Comparison of ENCODE assay signal across 24 cellular contexts in the genomic region with DNA sequence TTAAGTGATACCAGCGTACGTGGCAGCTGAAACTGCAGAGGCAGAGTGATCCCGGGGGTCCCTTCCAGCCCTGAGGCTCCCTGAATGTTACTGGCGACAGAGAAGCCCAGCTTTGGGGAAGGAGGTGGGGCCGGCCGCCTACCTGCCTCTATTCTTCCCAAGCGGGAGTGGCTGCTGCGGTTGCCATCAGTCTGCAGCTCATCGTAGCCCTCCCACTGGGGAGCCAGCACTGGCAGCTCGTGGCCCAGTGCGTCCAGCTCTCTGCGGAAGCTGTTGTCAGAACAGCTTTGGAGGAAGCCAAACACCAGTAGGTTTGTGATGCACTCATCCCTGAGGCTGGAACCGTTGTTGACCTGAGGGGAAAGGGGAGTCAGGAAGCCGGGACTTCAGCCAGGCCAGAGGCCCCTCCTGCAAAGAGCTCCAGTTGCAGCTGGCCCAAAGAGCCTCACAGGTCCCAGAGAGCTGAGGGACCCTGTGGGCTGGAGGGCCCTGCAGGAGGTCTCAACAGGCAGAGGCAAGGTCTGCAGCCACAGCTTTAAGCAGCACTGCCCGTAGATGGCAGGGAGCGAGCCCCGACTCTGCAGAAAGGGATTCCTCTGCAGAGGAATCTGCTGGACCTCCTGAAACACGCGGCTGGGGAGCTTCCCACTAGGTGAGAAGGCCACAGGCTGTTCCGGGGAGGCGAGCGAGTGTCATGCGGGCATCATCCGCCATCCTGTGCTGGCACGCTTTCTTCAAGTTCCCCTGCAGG. TPM values are rescaled to one million over a fixed set of nuclear protein-coding genes. Genes with fewer than 3 reads are reported as not detected.
DNase-seq lines count a peak whose midpoint lies in the region; ATAC-seq and TF ChIP-seq lines count a peak whose summit lies in the region.
"Had no signal": no experiment of that assay in that cellular context is flagged by ENCODE, and none has a peak within 500 bp of the region (broad histone marks: within the 10 kb centered on the region; RNA-seq: fewer than 3 reads in every experiment).

No MANE protein-coding gene starts in this region.

- in situ Hi-C loops in G401 (cut with HindIII; ENCODE audit: low sequenced_read_pairs): no loop called here

- WGBS in endodermal cell (ENCODE audit: insufficient coverage in 1 of 2, insufficient read length in 1 of 2), 2 experiments: 82 to 88% methylated on average over 20 to 25 of the region's 25 CpGs

- H3K9ac ChIP-seq in endodermal cell (ENCODE audit: extremely low read depth, low read length, poor library complexity, severe bottlenecking): no peak overlapping the region
- no peak overlapping the region for H3K9ac ChIP-seq in parathyroid adenoma

- DNase-seq in G401 (ENCODE audit: low spot score) (peak; percentile 58), endodermal cell (peak; percentile 60), DMS79 treated with DMSO at 0.1 percent for 48 hours (lab: John Stamatoyannopoulos, UW) (no peak), amniotic stem cell (lab: John Stamatoyannopoulos, UW) (no peak)
- DNase-seq: activated naive CD4-positive, alpha-beta T cell treated with anti-CD3 and anti-CD28 coated beads, Interleukin-2, amount 50 U/mL, for 16 hours; anterior cingulate cortex; CD4-positive, CD25-positive, alpha-beta regulatory T cell; head of caudate nucleus; Karpas-422; left cardiac atrium; MV-4-11; natural killer cell; stimulated activated CD4-positive, alpha-beta T cell treated with anti-CD3 and anti-CD28 coated beads, Interleukin-15, amount 100 ng/mL, for 24 hours; tibial artery had no signal

- no peak overlapping the region for H3K4me2 ChIP-seq in parathyroid adenoma (ENCODE audit: low read length)

- H3K79me2 ChIP-seq in parathyroid adenoma: no peaks in the 10 kb centered on the region

- H3K9me3 ChIP-seq in endodermal cell (ENCODE audit: control insufficient read depth, low read length) (no peaks in the 10 kb centered on the region), parathyroid adenoma (ENCODE audit: control insufficient read depth, low read length) (no peaks in the 10 kb centered on the region)
- H3K9me3 ChIP-seq: stomach, tibial artery had no signal

- H3K27ac Mint-ChIP-seq in IgD-negative memory B cell (peak overlapping the region in 2 of 3 donors; percentile 43 to 59), endodermal cell (no peak overlapping the region)
- H3K27ac Mint-ChIP-seq: activated T-helper 1 cell treated with anti-CD3 and anti-CD28 coated beads, Interleukin-12 subunit alpha, Interleukin-12 subunit beta, Interleukin-2, Interleukin-4 antibody, amounts not matched to agents 30 ng/mL and 10 ng/mL and 1 ng/mL, durations not matched to agents 14 hours and 24 hours and 36 hours; CD4-positive, CD25-positive, alpha-beta regulatory T cell; dendritic cell treated with granulocyte-macrophage colony-stimulating factor and Interleukin-4, amounts not matched to agents 40 ng/mL and 50 ng/mL, for 4 days had no signal

- ATAC-seq in GM18520 (IDR thresholded peaks at IDR 0.05; ENCODE audit: unreplicated experiment): no peak
- ATAC-seq: left cardiac atrium, natural killer cell, sciatic nerve had no signal

- H3K36me3 Mint-ChIP-seq in IgD-negative memory B cell (no peaks in the 10 kb centered on the region), endodermal cell (ENCODE audit: low read depth) (no peaks in the 10 kb centered on the region)
- H3K36me3 Mint-ChIP-seq: natural killer cell had no signal

- H3K27ac ChIP-seq in endodermal cell (ENCODE audit: low read depth, low read length) (no peak overlapping the region), parathyroid adenoma (no peak overlapping the region)
- H3K27ac ChIP-seq: cardiac muscle cell, stomach, tibial artery, VCaP had no signal

- H3K27me3 Mint-ChIP-seq in IgD-negative memory B cell: no peaks in the 10 kb centered on the region
- no peaks in the 10 kb centered on the region for H3K27me3 Mint-ChIP-seq in endodermal cell (ENCODE audit: insufficient read depth)
- H3K27me3 Mint-ChIP-seq: CD4-positive, CD25-positive, alpha-beta regulatory T cell; dendritic cell treated with granulocyte-macrophage colony-stimulating factor and Interleukin-4, amounts not matched to agents 40 ng/mL and 50 ng/mL, for 4 days had no signal

- H3K4me3 Mint-ChIP-seq in IgD-negative memory B cell (no peak overlapping the region), endodermal cell (no peak overlapping the region)
- H3K4me3 Mint-ChIP-seq: activated T-helper 1 cell treated with anti-CD3 and anti-CD28 coated beads, Interleukin-12 subunit alpha, Interleukin-12 subunit beta, Interleukin-2, Interleukin-4 antibody, amounts not matched to agents 30 ng/mL and 10 ng/mL and 1 ng/mL, durations not matched to agents 14 hours and 24 hours and 36 hours; CD4-positive, CD25-positive, alpha-beta regulatory T cell; dendritic cell treated with granulocyte-macrophage colony-stimulating factor and Interleukin-4, amounts not matched to agents 40 ng/mL and 50 ng/mL, for 4 days; mesothelial cell of epicardium; natural killer cell had no signal

- H3K9me3 Mint-ChIP-seq in IgD-negative memory B cell: no peaks in the 10 kb centered on the region
- H3K9me3 Mint-ChIP-seq in endodermal cell: no peaks in the 10 kb centered on the region
- H3K9me3 Mint-ChIP-seq: activated T-helper 1 cell treated with anti-CD3 and anti-CD28 coated beads, Interleukin-12 subunit alpha, Interleukin-12 subunit beta, Interleukin-2, Interleukin-4 antibody, amounts not matched to agents 30 ng/mL and 10 ng/mL and 1 ng/mL, durations not matched to agents 14 hours and 24 hours and 36 hours; dendritic cell treated with granulocyte-macrophage colony-stimulating factor and Interleukin-4, amounts not matched to agents 40 ng/mL and 50 ng/mL, for 4 days; mesothelial cell of epicardium; natural killer cell had no signal

- H3K4me1 Mint-ChIP-seq in IgD-negative memory B cell: peaks cover 0 to 6% (median 2%) of the 10 kb centered on the region in 3 donors
- peaks cover 11% of the 10 kb centered on the region for H3K4me1 Mint-ChIP-seq in endodermal cell
- H3K4me1 Mint-ChIP-seq: mesothelial cell of epicardium had no signal

- TF ChIP-seq CTCF in endodermal cell (conservative IDR thresholded peaks at IDR 0.05): no peak
- TF ChIP-seq CTCF in parathyroid adenoma (IDR thresholded peaks at IDR 0.05): no peak

- no peak overlapping the region for H3K4me3 ChIP-seq in endodermal cell (ENCODE audit: low read length)
- H3K4me3 ChIP-seq in parathyroid adenoma (ENCODE audit: low read depth, low read length): no peak overlapping the region
- H3K4me3 ChIP-seq: cardiac muscle cell, stomach, tibial artery had no signal

- H3K4me1 ChIP-seq in endodermal cell (ENCODE audit: control insufficient read depth, insufficient read depth, low read length): no peaks in the 10 kb centered on the region
- H3K4me1 ChIP-seq in parathyroid adenoma: peaks cover 4% of the 10 kb centered on the region

- H3K36me3 ChIP-seq in endodermal cell (ENCODE audit: control insufficient read depth, insufficient read depth, low read length): no peaks in the 10 kb centered on the region
- no peaks in the 10 kb centered on the region for H3K36me3 ChIP-seq in parathyroid adenoma (ENCODE audit: control insufficient read depth, insufficient read depth, low read length)
- H3K36me3 ChIP-seq: cardiac muscle cell, tibial artery had no signal

- H3K27me3 ChIP-seq in endodermal cell (ENCODE audit: control insufficient read depth, insufficient read depth, low read length, poor library complexity, severe bottlenecking) (no peaks in the 10 kb centered on the region), parathyroid adenoma (ENCODE audit: control insufficient read depth, insufficient read depth, low read length) (no peaks in the 10 kb centered on the region)
- H3K27me3 ChIP-seq: cardiac muscle cell, stomach had no signal

- H2AFZ ChIP-seq in parathyroid adenoma: peak overlapping the region; percentile 50

RNA-seq across cellular contexts. Expression of a gene that starts 30.4 kb away (rescaled TPM):
- 28.4 and 58.9 TPM in 2 replicates for total RNA-seq in G401 (2014; rRNA removed; shearing (Covaris generic))
- 40.9 TPM for polyA plus RNA-seq in IgD-negative memory B cell
- total RNA-seq in endodermal cell: 10 to 100 TPM; 20.1 to 24.4 TPM
- polyA plus RNA-seq in endodermal cell (2013, experiment 1 of 2): 22.8 TPM
- 19.1 TPM for polyA plus RNA-seq in endodermal cell (2013, experiment 2 of 2)

Comparison
In these comparisons a context has a peak if more than half of its experiments do, and no peak if none do; other contexts are left out.
1. DNase-seq: peak in G401 (single experiment) and endodermal cell (single experiment); none in DMS79 treated with DMSO at 0.1 percent for 48 hours (single experiment) and amniotic stem cell (single experiment).